In the genomic region with DNA sequence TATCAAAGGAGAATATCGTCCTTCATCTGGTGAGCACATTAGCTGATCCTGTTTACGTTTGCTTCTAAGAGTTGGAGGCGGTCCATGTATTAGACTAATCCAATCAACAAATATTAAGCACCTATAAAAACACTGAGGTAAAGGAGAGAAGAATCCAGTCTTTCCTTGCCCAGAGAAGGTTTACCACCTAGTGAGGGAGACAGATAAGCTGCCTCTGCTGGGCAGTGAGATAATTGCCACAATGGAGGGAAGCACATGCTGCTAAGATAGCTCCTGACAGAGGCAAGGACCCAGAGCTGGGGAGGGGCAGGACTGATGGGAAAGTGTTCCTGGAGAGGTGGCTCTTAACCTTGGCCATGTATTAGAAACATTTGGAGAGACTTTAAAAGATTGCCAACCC, we compare ENCODE assay signal across 14 cellular contexts. TPM values are rescaled to one million over a fixed set of nuclear protein-coding genes. Genes with fewer than 3 reads are reported as not detected.
DNase-seq lines count a peak whose midpoint lies in the region; TF ChIP-seq lines count a peak whose summit lies in the region.
"Had no signal": no experiment of that assay in that cellular context is flagged by ENCODE, and none has a peak within 500 bp of the region (broad histone marks: within the 10 kb centered on the region; RNA-seq: fewer than 3 reads in every experiment).

No MANE protein-coding gene starts in this region.

- H3K27me3 Mint-ChIP-seq in MCF 10A (ENCODE audit: insufficient read depth, unreplicated experiment) (no peaks in the 10 kb centered on the region), Calu3 (ENCODE audit: unreplicated experiment) (no peaks in the 10 kb centered on the region)
- H3K27me3 Mint-ChIP-seq: central memory CD8-positive, alpha-beta T cell had no signal

- H3K9me3 Mint-ChIP-seq in MCF 10A (ENCODE audit: unreplicated experiment) (no peaks in the 10 kb centered on the region), Calu3 (ENCODE audit: low read depth, unreplicated experiment) (peaks cover 3% of the 10 kb centered on the region)
- H3K9me3 Mint-ChIP-seq: central memory CD8-positive, alpha-beta T cell had no signal

- H3K27ac ChIP-seq in mammary epithelial cell (ENCODE audit: insufficient read depth, low read depth, low read length) = no peak overlapping the region
- H3K27ac ChIP-seq in brain microvascular endothelial cell = no peak overlapping the region
- H3K27ac ChIP-seq: Peyer's patch, prostate gland, testis had no signal

- H2AFZ ChIP-seq in mammary epithelial cell (ENCODE audit: low read depth, low read length) = no peak overlapping the region

- H3K36me3 Mint-ChIP-seq in MCF 10A (ENCODE audit: insufficient read depth, unreplicated experiment) = no peaks in the 10 kb centered on the region
- H3K36me3 Mint-ChIP-seq in Calu3 (ENCODE audit: insufficient read depth, unreplicated experiment) = no peaks in the 10 kb centered on the region

- no peak overlapping the region for H3K27ac Mint-ChIP-seq in MCF 10A (ENCODE audit: low read depth, unreplicated experiment)
- H3K27ac Mint-ChIP-seq in Calu3 (ENCODE audit: unreplicated experiment) = no peak overlapping the region

- TF ChIP-seq CTCF in MCF 10A (IDR thresholded peaks at IDR 0.05; ENCODE audit: unreplicated experiment) (no peak), mammary epithelial cell (conservative IDR thresholded peaks at IDR 0.05 in 1 of 2, IDR thresholded peaks at IDR 0.05 in 1 of 2; ENCODE audit: extremely low read depth in 1 of 2, insufficient read depth in 1 of 2, low read depth in 1 of 2, low read length in 2 of 2) (peak in 1 of 2 donors; percentile 13), LNCaP clone FGC (IDR thresholded peaks at IDR 0.05; ENCODE audit: control insufficient read depth, extremely low read depth, insufficient read depth) (peak; percentile 61), brain microvascular endothelial cell (IDR thresholded peaks at IDR 0.05; ENCODE audit: low read depth, low read length, missing control alignments) (peak; percentile 8), retinal pigment epithelial cell (conservative IDR thresholded peaks at IDR 0.05; ENCODE audit: low read depth, low read length) (peak; percentile 34), GM13976 (IDR thresholded peaks at IDR 0.05; ENCODE audit: borderline replicate concordance, control extremely low read depth, extremely low read depth, insufficient read depth, missing control alignments) (no peak), Calu3 (IDR thresholded peaks at IDR 0.05; ENCODE audit: unreplicated experiment) (no peak)

- H3K4me3 ChIP-seq in mammary epithelial cell (replicated peaks in 1 of 3; ENCODE audit: insufficient read depth in 1 of 3, low read depth in 2 of 3, low read length in 3 of 3) = no peak overlapping the region
- no peak overlapping the region for H3K4me3 ChIP-seq in LNCaP clone FGC (ENCODE audit: low read depth, low read length)
- H3K4me3 ChIP-seq in brain microvascular endothelial cell (ENCODE audit: low read depth, low read length) = no peak overlapping the region
- no peak overlapping the region for H3K4me3 ChIP-seq in retinal pigment epithelial cell (ENCODE audit: low read length)
- H3K4me3 ChIP-seq: Peyer's patch, prostate gland, testis had no signal

- H3K4me2 ChIP-seq in mammary epithelial cell (ENCODE audit: insufficient read depth, low read depth, low read length) = no peak overlapping the region

- BruUV-seq in MCF 10A (replicated peaks; lab: Mats Ljungman, UMichigan) (no TSS peak), mammary epithelial cell (replicated peaks; lab: Mats Ljungman, UMichigan) (no TSS peak), Calu3 (replicated peaks; lab: Mats Ljungman, UMichigan) (no TSS peak)

- dilution Hi-C loops in mammary epithelial cell (cut with HindIII; ENCODE audit: low sequenced_read_pairs) = no loop called here

- DNase-seq in MCF 10A (ENCODE audit: unreplicated experiment) (peak; percentile 3), mammary epithelial cell (no peak), LNCaP clone FGC (ENCODE audit: low read depth) (peak; percentile 69), brain microvascular endothelial cell (no peak), retinal pigment epithelial cell (ENCODE audit: low read depth) (no peak), GM13976 (ENCODE audit: low spot score) (no peak), NCI-H510A (lab: John Stamatoyannopoulos, UW) (no peak), Calu3 (no peak)
- DNase-seq: AML-193, Peyer's patch, T-helper 2 cell, testis had no signal

- CTCF ChIA-PET in MCF 10A (lab: Yijun Ruan, JAX) (interaction anchor here (0.7 kb wide), 1 partner anchor 495 kb away, joined by 3 read pairs; no protein-coding TSS in a partner anchor), mammary epithelial cell (lab: Charles Lee; ENCODE audit: low non-redundant PET) (interaction anchor here (0.6 kb wide), 1 partner anchor 26 kb away, joined by 4 read pairs; no protein-coding TSS in a partner anchor), Calu3 (lab: Charles Lee) (no interaction called here)

- intact Hi-C loops in MCF 10A (cut with micrococcal nuclease) = no loop called here
- intact Hi-C loops in mammary epithelial cell (cut with micrococcal nuclease) = no loop called here
- intact Hi-C loops in Calu3 (cut with micrococcal nuclease; ENCODE audit: unreplicated experiment) = no loop called here

- WGBS in mammary epithelial cell (ENCODE audit: low coverage, missing lambda C conversion rate) = 34% methylated on average over 3 of the region's 3 CpGs

- no peak overlapping the region for H3K9ac ChIP-seq in mammary epithelial cell (ENCODE audit: insufficient read depth, low read length)

- H3K4me3 Mint-ChIP-seq in MCF 10A (ENCODE audit: unreplicated experiment) (no peak overlapping the region), Calu3 (ENCODE audit: low read depth, unreplicated experiment) (no peak overlapping the region)
- H3K4me3 Mint-ChIP-seq: central memory CD8-positive, alpha-beta T cell had no signal

- in situ Hi-C loops in mammary epithelial cell (cut with MboI; ENCODE audit: low sequenced_read_pairs in 2 of 2) (no loop called here), brain microvascular endothelial cell (cut with HindIII; ENCODE audit: low pct_ligation_motif_present, low sequenced_read_pairs) (no loop called here), GM13976 (cut with MboI; ENCODE audit: low sequenced_read_pairs, unreplicated experiment) (no loop called here)

- H3K4me1 ChIP-seq in mammary epithelial cell (ENCODE audit: insufficient read depth, low read length) = no peaks in the 10 kb centered on the region
- H3K4me1 ChIP-seq: Peyer's patch, prostate gland, testis had no signal

- no peaks in the 10 kb centered on the region for H3K79me2 ChIP-seq in mammary epithelial cell (ENCODE audit: insufficient read depth, low read length)

- no peaks in the 10 kb centered on the region for H3K9me3 ChIP-seq in mammary epithelial cell (replicated peaks; ENCODE audit: insufficient read depth, low read length)
- H3K9me3 ChIP-seq: Peyer's patch, prostate gland, testis had no signal

- H3K36me3 ChIP-seq in mammary epithelial cell (ENCODE audit: insufficient read depth, low read length) = no peaks in the 10 kb centered on the region
- H3K36me3 ChIP-seq in brain microvascular endothelial cell (replicated peaks) = no peaks in the 10 kb centered on the region
- H3K36me3 ChIP-seq: Peyer's patch, prostate gland had no signal

- no peaks in the 10 kb centered on the region for H4K20me1 ChIP-seq in mammary epithelial cell (ENCODE audit: insufficient read depth, low read length)

- POLR2A ChIA-PET in MCF 10A (lab: Yijun Ruan, JAX) = no interaction called here

- no peaks in the 10 kb centered on the region for H3K27me3 ChIP-seq in mammary epithelial cell (ENCODE audit: insufficient read depth, low read length)
- no peaks in the 10 kb centered on the region for H3K27me3 ChIP-seq in brain microvascular endothelial cell (replicated peaks)
- H3K27me3 ChIP-seq: Peyer's patch, testis had no signal

- H3K4me1 Mint-ChIP-seq in MCF 10A (ENCODE audit: insufficient read depth, unreplicated experiment) (no peaks in the 10 kb centered on the region), Calu3 (ENCODE audit: low read depth, unreplicated experiment) (no peaks in the 10 kb centered on the region)
- H3K4me1 Mint-ChIP-seq: central memory CD8-positive, alpha-beta T cell had no signal

RNA-seq across cellular contexts. Expression of gene ST8SIA5, which starts 36.7 kb away (rescaled TPM):
- total RNA-seq in MCF 10A (2022) = not detected in 2 replicates
- total RNA-seq in mammary epithelial cell = not detected
- 0.01 TPM for polyA plus RNA-seq in mammary epithelial cell
- polyA minus RNA-seq in mammary epithelial cell = 6.6 TPM
- 0.02 TPM in 1 of 2 replicates, not detected in the other for total RNA-seq in Calu3 (2022)

Comparison
In these comparisons a context has a peak if more than half of its experiments do, and no peak if none do; other contexts are left out.
1. DNase-seq: peak in MCF 10A (single experiment) and LNCaP clone FGC (single experiment); none in mammary epithelial cell (single experiment), brain microvascular endothelial cell (single experiment), retinal pigment epithelial cell (single experiment), GM13976 (single experiment), NCI-H510A (single experiment) and Calu3 (single experiment).
2. CTCF ChIP-seq: peak in LNCaP clone FGC (single experiment), brain microvascular endothelial cell (single experiment) and retinal pigment epithelial cell (single experiment); none in MCF 10A (single experiment), GM13976 (single experiment) and Calu3 (single experiment).